8 cellular contexts compared by ENCODE assay signal in the genomic region with DNA sequence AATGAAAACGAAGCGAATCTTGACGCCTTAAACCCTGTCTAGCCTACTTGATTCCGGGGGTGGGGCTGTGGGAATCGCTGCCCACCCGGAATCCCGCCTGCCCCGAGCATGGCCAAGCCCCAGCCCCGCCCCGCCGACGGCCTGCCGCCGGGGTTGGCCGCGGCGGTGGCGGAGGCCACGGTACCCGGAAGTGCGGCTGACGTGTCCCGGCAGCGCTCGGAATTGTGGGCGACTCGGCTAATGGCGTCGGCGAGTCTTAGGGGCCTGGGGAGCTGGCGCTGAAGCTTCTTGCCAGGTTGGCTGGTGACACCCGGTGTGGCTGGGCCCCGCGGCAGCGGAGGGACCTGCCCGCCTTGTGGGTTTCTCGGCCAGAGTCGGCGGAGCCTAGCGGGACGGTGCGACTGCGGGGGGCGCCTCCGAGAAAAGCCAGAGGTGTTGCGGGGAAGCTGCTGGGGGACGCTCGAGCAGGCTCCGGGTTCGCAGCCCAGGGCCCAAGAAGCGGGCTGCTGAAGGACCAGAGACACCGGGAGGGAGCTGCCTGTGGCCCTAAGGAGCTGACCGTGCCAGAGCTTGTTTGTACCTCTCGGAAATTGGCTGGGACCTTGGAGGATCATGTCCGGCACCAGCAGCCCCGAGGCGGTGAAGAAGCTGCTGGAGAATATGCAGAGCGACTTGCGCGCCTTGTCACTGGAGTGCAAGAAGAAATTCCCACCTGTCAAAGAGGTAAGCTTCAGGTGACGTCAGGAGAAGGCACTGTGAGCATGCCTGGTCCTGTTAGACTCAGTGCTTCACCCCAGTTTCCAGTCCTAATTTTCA. TPM values are rescaled to one million over a fixed set of nuclear protein-coding genes. Genes with fewer than 3 reads are reported as not detected.
DNase-seq lines count a peak whose midpoint lies in the region; ATAC-seq lines count a peak whose summit lies in the region.

A gene with protein sequence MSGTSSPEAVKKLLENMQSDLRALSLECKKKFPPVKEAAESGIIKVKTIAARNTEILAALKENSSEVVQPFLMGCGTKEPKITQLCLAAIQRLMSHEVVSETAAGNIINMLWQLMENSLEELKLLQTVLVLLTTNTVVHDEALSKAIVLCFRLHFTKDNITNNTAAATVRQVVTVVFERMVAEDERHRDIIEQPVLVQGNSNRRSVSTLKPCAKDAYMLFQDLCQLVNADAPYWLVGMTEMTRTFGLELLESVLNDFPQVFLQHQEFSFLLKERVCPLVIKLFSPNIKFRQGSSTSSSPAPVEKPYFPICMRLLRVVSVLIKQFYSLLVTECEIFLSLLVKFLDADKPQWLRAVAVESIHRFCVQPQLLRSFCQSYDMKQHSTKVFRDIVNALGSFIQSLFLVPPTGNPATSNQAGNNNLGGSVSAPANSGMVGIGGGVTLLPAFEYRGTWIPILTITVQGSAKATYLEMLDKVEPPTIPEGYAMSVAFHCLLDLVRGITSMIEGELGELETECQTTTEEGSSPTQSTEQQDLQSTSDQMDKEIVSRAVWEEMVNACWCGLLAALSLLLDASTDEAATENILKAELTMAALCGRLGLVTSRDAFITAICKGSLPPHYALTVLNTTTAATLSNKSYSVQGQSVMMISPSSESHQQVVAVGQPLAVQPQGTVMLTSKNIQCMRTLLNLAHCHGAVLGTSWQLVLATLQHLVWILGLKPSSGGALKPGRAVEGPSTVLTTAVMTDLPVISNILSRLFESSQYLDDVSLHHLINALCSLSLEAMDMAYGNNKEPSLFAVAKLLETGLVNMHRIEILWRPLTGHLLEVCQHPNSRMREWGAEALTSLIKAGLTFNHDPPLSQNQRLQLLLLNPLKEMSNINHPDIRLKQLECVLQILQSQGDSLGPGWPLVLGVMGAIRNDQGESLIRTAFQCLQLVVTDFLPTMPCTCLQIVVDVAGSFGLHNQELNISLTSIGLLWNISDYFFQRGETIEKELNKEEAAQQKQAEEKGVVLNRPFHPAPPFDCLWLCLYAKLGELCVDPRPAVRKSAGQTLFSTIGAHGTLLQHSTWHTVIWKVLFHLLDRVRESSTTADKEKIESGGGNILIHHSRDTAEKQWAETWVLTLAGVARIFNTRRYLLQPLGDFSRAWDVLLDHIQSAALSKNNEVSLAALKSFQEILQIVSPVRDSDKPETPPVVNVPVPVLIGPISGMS (N-terminal part only) (plus strand): TSS at position 231 of the 816 bp plus-strand sequence. CDS start 382 bp downstream, at position 613.

- H3K9me3 ChIP-seq in CD8-positive, alpha-beta memory T cell (ENCODE audit: low read length): no peaks in the 10 kb centered on the region

- H3K36me3 ChIP-seq in CD8-positive, alpha-beta memory T cell (ENCODE audit: insufficient read depth, low read length): no peaks in the 10 kb centered on the region

- peak within 1 kb of the TSS; percentile 83 to 99 (median 95) for H3K4me3 Mint-ChIP-seq in CD8-positive, alpha-beta memory T cell
- peak within 1 kb of the TSS; percentile 98 for H3K4me3 Mint-ChIP-seq in memory B cell

- H3K27ac ChIP-seq in CD8-positive, alpha-beta memory T cell (ENCODE audit: low read depth, low read length): peak within 1 kb of the TSS; percentile 96

- POLR2A ChIA-PET in CD8-positive, alpha-beta memory T cell (lab: Charles Lee): interaction anchor here (1.0 to 1.9 kb wide), 2 partner anchors 136 to 207 kb away, joined by 6 to 18 read pairs; a partner anchor contains a TSS
- POLR2A ChIA-PET in activated CD8-positive, alpha-beta memory T cell treated with anti-CD3 and anti-CD28 coated beads for 36 hours (lab: Charles Lee): interaction anchor here (0.9 to 1.2 kb wide), 2 partner anchors 56 to 207 kb away, joined by 3 to 5 read pairs; a partner anchor contains a TSS

- H3K4me3 ChIP-seq in CD8-positive, alpha-beta memory T cell (ENCODE audit: low read length): peak within 1 kb of the TSS; percentile 82

- peak; percentile 85 to 92 (median 86) for DNase-seq in CD8-positive, alpha-beta memory T cell
- DNase-seq in HPDE6-E6E7 (ENCODE audit: extremely low spot score) (peak; percentile 89), memory B cell (ENCODE audit: low spot score in 2 of 2) (peak; percentile 76)
- DNase-seq in NK-92 treated with Interleukin-12 subunit alpha and Interleukin-12 subunit beta, amount 100 ng/mL, for 24 hours (lab: John Stamatoyannopoulos, UW): peak; percentile 66
- DNase-seq in effector CD8-positive, alpha-beta T cell (lab: John Stamatoyannopoulos, UW): peak; percentile 75
- DNase-seq in stimulated activated CD8-positive, alpha-beta memory T cell treated with anti-CD3 and anti-CD28 coated beads, Interleukin-12 subunit alpha, Interleukin-12 subunit beta, amount 100 ng/mL, for 1 hour (ENCODE audit: low read depth): peak; percentile 74

- ATAC-seq in GM19467 (IDR thresholded peaks at IDR 0.05; ENCODE audit: unreplicated experiment): peak; percentile 99
- peak; percentile 93 for ATAC-seq in memory B cell (ENCODE audit: low read depth)

- CTCF ChIA-PET in CD8-positive, alpha-beta memory T cell (lab: Charles Lee): interaction anchor here (1.1 to 2.7 kb wide), 4 partner anchors 29 to 329 kb away, joined by 3 to 10 read pairs (median 7); no protein-coding TSS in a partner anchor
- CTCF ChIA-PET in activated CD8-positive, alpha-beta memory T cell treated with anti-CD3 and anti-CD28 coated beads for 36 hours (lab: Charles Lee): interaction anchor here (1.4 kb wide), 1 partner anchor 207 kb away, joined by 3 read pairs; a partner anchor contains a TSS

- peaks cover 6 to 17% (median 16%) of the 10 kb centered on the region in 5 donors for H3K9me3 Mint-ChIP-seq in CD8-positive, alpha-beta memory T cell
- peaks cover 5% of the 10 kb centered on the region for H3K9me3 Mint-ChIP-seq in memory B cell

- H3K36me3 Mint-ChIP-seq in CD8-positive, alpha-beta memory T cell: peaks cover 0 to 16% (median 5%) of the 10 kb centered on the region in 3 donors
- no peaks in the 10 kb centered on the region for H3K36me3 Mint-ChIP-seq in memory B cell

- no peaks in the 10 kb centered on the region for H3K27me3 ChIP-seq in CD8-positive, alpha-beta memory T cell (ENCODE audit: insufficient read depth, low read length, poor library complexity, severe bottlenecking)

- peak within 1 kb of the TSS; percentile 84 to 99 (median 97) for H3K27ac Mint-ChIP-seq in CD8-positive, alpha-beta memory T cell
- peak within 1 kb of the TSS; percentile 96 for H3K27ac Mint-ChIP-seq in memory B cell

- H3K4me1 Mint-ChIP-seq in CD8-positive, alpha-beta memory T cell: peaks cover 22 to 37% (median 33%) of the 10 kb centered on the region in 3 donors
- H3K4me1 Mint-ChIP-seq in memory B cell: peaks cover 8% of the 10 kb centered on the region

- H3K27me3 Mint-ChIP-seq in CD8-positive, alpha-beta memory T cell: no peaks in the 10 kb centered on the region
- no peaks in the 10 kb centered on the region for H3K27me3 Mint-ChIP-seq in memory B cell

- peaks cover 30% of the 10 kb centered on the region for H3K4me1 ChIP-seq in CD8-positive, alpha-beta memory T cell (ENCODE audit: insufficient read depth, low read length)

RNA-seq across cellular contexts. Expression of the gene that starts here (rescaled TPM):
- total RNA-seq in CD8-positive, alpha-beta memory T cell: 10 to 100 TPM; 27.9 to 29.7 TPM
- 15.8 TPM for polyA plus RNA-seq in CD8-positive, alpha-beta memory T cell
- total RNA-seq in activated CD8-positive, alpha-beta memory T cell treated with anti-CD3 and anti-CD28 coated beads for 36 hours: 10 to 100 TPM; 24.1 to 24.2 TPM

Comparison
In these comparisons a context has a peak if more than half of its experiments do, and no peak if none do; other contexts are left out.
1. Peak in every context shown above with its lines: DNase-seq, ATAC-seq, H3K4me3 ChIP-seq and H3K27ac ChIP-seq.